Comparison of ENCODE assay signal across 10 cellular contexts in genomic region chr4:123986268-123986798, GRCh38.
DNase-seq lines count a peak whose midpoint lies in the region; ATAC-seq, FAIRE-seq and TF ChIP-seq lines count a peak whose summit lies in the region.
"Had no signal": no experiment of that assay in that cellular context is flagged by ENCODE, and none has a peak within 500 bp of the region (broad histone marks: within the 10 kb centered on the region; RNA-seq: fewer than 3 reads in every experiment).

No MANE protein-coding gene starts in this region.

- intact Hi-C loops in colonic mucosa (cut with DNase I), result no loop called here
- intact Hi-C loops in transverse colon (cut with DNase I; ENCODE audit: low total_unique reads), result no loop called here

- no peak for ATAC-seq in HG03521 (IDR thresholded peaks at IDR 0.05; ENCODE audit: unreplicated experiment)
- ATAC-seq in HG02623 (IDR thresholded peaks at IDR 0.05; ENCODE audit: unreplicated experiment), result no peak
- ATAC-seq: activated T-cell treated with anti-CD3 and anti-CD28 coated beads, Interleukin-2, amount 50 U/mL, for 72 hours had no signal

- no peak for TF ChIP-seq CTCF in colonic mucosa (IDR thresholded peaks at IDR 0.05)
- TF ChIP-seq CTCF in transverse colon (IDR thresholded peaks at IDR 0.05), result no peak

- WGBS in transverse colon (ENCODE audit: low coverage in 1 of 2), 2 donors, result 37 to 44% methylated on average over 2 of the region's 2 CpGs

- H3K27me3 ChIP-seq in colonic mucosa (no peaks in the 10 kb centered on the region), transverse colon (no peaks in the 10 kb centered on the region)

- H3K27ac ChIP-seq in colonic mucosa (no peak overlapping the region), transverse colon (peak overlapping the region; percentile 10 to 22 (median 16))

- TF ChIP-seq EP300 in transverse colon (IDR thresholded peaks at IDR 0.05; ENCODE audit: low read depth), result no peak

- in situ Hi-C loops in transverse colon (cut with MboI; ENCODE audit: low pct_ligation_motif_present in 1 of 4, low pct_unique_long_range_greater_than_20kb in 1 of 4, low sequenced_read_pairs in 3 of 4), result no loop called here

- DNase-seq in HTR-8/SVneo (ENCODE audit: insufficient read length, low spot score) (peak; percentile 43), colonic mucosa (peak; percentile 25), left kidney (ENCODE audit: low read depth, low spot score) (peak; percentile 56), transverse colon (peak; percentile 13), DMS153 (lab: John Stamatoyannopoulos, UW) (no peak)
- DNase-seq in activated CD4-positive, alpha-beta T cell treated with anti-CD3 and anti-CD28 coated beads, Interleukin-2, amount 50 U/mL, for 48 hours, result no peak
- DNase-seq: activated T-cell treated with anti-CD3 and anti-CD28 coated beads, Interleukin-2, amount 50 U/mL, for 72 hours; KG1 had no signal

- H3K9ac ChIP-seq in colonic mucosa (ENCODE audit: low read depth in 2 of 2, low read length in 2 of 2), result no peak overlapping the region

- FAIRE-seq in HTR-8/SVneo (lab: Jason Lieb, UNC), result no peak

- H3K4me3 ChIP-seq in colonic mucosa (no peak overlapping the region), transverse colon (no peak overlapping the region)

- H3K9me3 ChIP-seq in colonic mucosa (no peaks in the 10 kb centered on the region), transverse colon (no peaks in the 10 kb centered on the region)

- no peaks in the 10 kb centered on the region for H3K4me1 ChIP-seq in colonic mucosa
- H3K4me1 ChIP-seq in transverse colon, result peaks cover 0 to 8% (median 0%) of the 10 kb centered on the region in 4 donors

- TF ChIP-seq POLR2A in transverse colon (IDR thresholded peaks at IDR 0.05), result no peak

- H3K36me3 ChIP-seq in colonic mucosa (no peaks in the 10 kb centered on the region), transverse colon (no peaks in the 10 kb centered on the region)

Comparison
In these comparisons a context has a peak if more than half of its experiments do, and no peak if none do; other contexts are left out.
1. DNase-seq: peak in HTR-8/SVneo (single experiment), colonic mucosa (single experiment), left kidney (single experiment) and transverse colon (single experiment); none in DMS153 (single experiment) and activated CD4-positive, alpha-beta T cell treated with anti-CD3 and anti-CD28 coated beads, Interleukin-2, amount 50 U/mL, for 48 hours (0 of 2).